Comparison of ENCODE assay signal across 8 cellular contexts in genomic region chr20:38126146-38126912, GRCh38. TPM values are rescaled to one million over a fixed set of nuclear protein-coding genes. Genes with fewer than 3 reads are reported as not detected.
DNase-seq lines count a peak whose midpoint lies in the region; ATAC-seq and TF ChIP-seq lines count a peak whose summit lies in the region.

No MANE protein-coding gene starts in this region.

- H3K27ac ChIP-seq in PC-3 (ENCODE audit: low read length) = peak overlapping the region; percentile 34
- H3K27ac ChIP-seq in dorsolateral prefrontal cortex = peak overlapping the region in 34 of 59 donors; percentile 2 to 79 (median 54)
- H3K27ac ChIP-seq in lower lobe of right lung = peak overlapping the region; percentile 66
- H3K27ac ChIP-seq in thoracic aorta = peak overlapping the region; percentile 90 to 91
- peak overlapping the region in 1 of 2 donors; percentile 29 for H3K27ac ChIP-seq in testis

- no peak overlapping the region for H3K9ac ChIP-seq in PC-3 (ENCODE audit: low read length)

- H3K4me2 ChIP-seq in PC-3 (ENCODE audit: low read length) = no peak overlapping the region

- H3K27me3 ChIP-seq in PC-3 (ENCODE audit: low read length) = no peaks in the 10 kb centered on the region
- H3K27me3 ChIP-seq in dorsolateral prefrontal cortex = no peaks in the 10 kb centered on the region
- no peaks in the 10 kb centered on the region for H3K27me3 ChIP-seq in lower lobe of right lung (ENCODE audit: low read depth)
- H3K27me3 ChIP-seq in thoracic aorta (replicated peaks; ENCODE audit: insufficient read depth) = no peaks in the 10 kb centered on the region
- H3K27me3 ChIP-seq in testis = no peaks in the 10 kb centered on the region

- H3K36me3 ChIP-seq in PC-3 (ENCODE audit: low read depth, low read length) (peaks cover 14% of the 10 kb centered on the region), lower lobe of right lung (peaks cover 20% of the 10 kb centered on the region), thoracic aorta (peaks cover 15% of the 10 kb centered on the region), testis (ENCODE audit: low read depth, missing control alignments) (no peaks in the 10 kb centered on the region)

- ATAC-seq in PC-3 = no peak
- peak; percentile 3 to 10 for ATAC-seq in lower lobe of right lung
- ATAC-seq in thoracic aorta (ENCODE audit: insufficient number of reproducible peaks, low FRiP score, low read depth) = no peak
- no peak for ATAC-seq in HG03108 (IDR thresholded peaks at IDR 0.05; ENCODE audit: unreplicated experiment)
- ATAC-seq in GM21529 (IDR thresholded peaks at IDR 0.05; ENCODE audit: unreplicated experiment) = no peak
- ATAC-seq in GM21526 (IDR thresholded peaks at IDR 0.05; ENCODE audit: low FRiP score, unreplicated experiment) = no peak

- no peaks in the 10 kb centered on the region for H3K9me3 ChIP-seq in PC-3 (ENCODE audit: low read length)
- no peaks in the 10 kb centered on the region for H3K9me3 ChIP-seq in lower lobe of right lung
- H3K9me3 ChIP-seq in thoracic aorta = no peaks in the 10 kb centered on the region
- H3K9me3 ChIP-seq in testis = no peaks in the 10 kb centered on the region

- DNase-seq in PC-3 (no peak), dorsolateral prefrontal cortex (peak in 3 of 10 donors; percentile 15 to 31 (median 29)), lower lobe of right lung (peak; percentile 47), thoracic aorta (ENCODE audit: low spot score) (no peak), testis (no peak)

- H4K20me1 ChIP-seq in PC-3 (ENCODE audit: low read length) = no peaks in the 10 kb centered on the region

- peaks cover 17% of the 10 kb centered on the region for H3F3A ChIP-seq in PC-3 (ENCODE audit: low read length, unreplicated experiment)

- no peaks in the 10 kb centered on the region for H3K79me2 ChIP-seq in PC-3 (ENCODE audit: low read length)

- H3K4me1 ChIP-seq in PC-3 (ENCODE audit: insufficient read depth, low read length) (peaks cover 42% of the 10 kb centered on the region), lower lobe of right lung (peaks cover 41% of the 10 kb centered on the region), thoracic aorta (ENCODE audit: control insufficient read depth in 1 of 2, low read depth in 2 of 2) (peaks cover 30 to 53% of the 10 kb centered on the region in 2 donors), testis (peaks cover 21% of the 10 kb centered on the region)

- intact Hi-C loops in PC-3 (cut with micrococcal nuclease) (no loop called here), dorsolateral prefrontal cortex (cut with DNase I) (no loop called here), lower lobe of right lung (cut with DNase I) (no loop called here), testis (cut with DNase I; ENCODE audit: low total_unique reads) (no loop called here)

- H3K4me3 ChIP-seq in PC-3 (ENCODE audit: low read length) = no peak overlapping the region
- H3K4me3 ChIP-seq in dorsolateral prefrontal cortex = no peak overlapping the region
- H3K4me3 ChIP-seq in lower lobe of right lung = no peak overlapping the region
- peak overlapping the region; percentile 21 for H3K4me3 ChIP-seq in thoracic aorta
- H3K4me3 ChIP-seq in testis = no peak overlapping the region

- 77 to 82% methylated on average over 5 to 7 of the region's 7 CpGs for WGBS in testis, 2 donors

- no peak for TF ChIP-seq POLR2A in testis (IDR thresholded peaks at IDR 0.05)

- POLR2A ChIA-PET in PC-3 (lab: Charles Lee; ENCODE audit: unreplicated experiment) = no interaction called here

- no peaks in the 10 kb centered on the region for H3K9me2 ChIP-seq in PC-3 (replicated peaks; ENCODE audit: low read length)

- CTCF ChIA-PET in PC-3 (lab: Charles Lee) = no interaction called here

- TF ChIP-seq CTCF in PC-3 (conservative IDR thresholded peaks at IDR 0.05; ENCODE audit: low read depth, low read length) (no peak), dorsolateral prefrontal cortex (IDR thresholded peaks at IDR 0.05 in 54 of 56, conservative IDR thresholded peaks at IDR 0.05 in 2 of 56; ENCODE audit: low read depth in 1 of 56, partially characterized antibody in 56 of 56) (no peak), lower lobe of right lung (IDR thresholded peaks at IDR 0.05) (no peak), thoracic aorta (IDR thresholded peaks at IDR 0.05) (no peak), testis (IDR thresholded peaks at IDR 0.05) (no peak)

- BruUV-seq in PC-3 (replicated peaks; lab: Mats Ljungman, UMichigan) = no TSS peak

- H2AFZ ChIP-seq in PC-3 (ENCODE audit: low read length) = no peak overlapping the region

RNA-seq across cellular contexts. Expression of gene TGM2, which starts 38.7 kb away (rescaled TPM):
- total RNA-seq in PC-3 (2014; rRNA removed) (583 and 773 TPM in 2 replicates), dorsolateral prefrontal cortex (100 to 1,000 TPM in 7 of 120 experiments, 10 to 100 TPM in 113; 17.7 to 220 (median 53.6) TPM), lower lobe of right lung (362 TPM), thoracic aorta (100 to 1,000 TPM; 371 to 755 TPM), testis (1 to 10 TPM; 3.2 to 8.5 TPM)
- 49.0 TPM for polyA plus RNA-seq in testis (ENCODE audit: insufficient read depth, low read depth, low replicate concordance)

Comparison
In these comparisons a context has a peak if more than half of its experiments do, and no peak if none do; other contexts are left out.
1. ATAC-seq: peak in lower lobe of right lung (2 of 2); none in PC-3 (single experiment), thoracic aorta (single experiment), HG03108 (single experiment), GM21529 (single experiment) and GM21526 (single experiment).